ENCODE assay signal across 9 cellular contexts in genomic region chr14:97219356-97220017, GRCh38.
DNase-seq lines count a peak whose midpoint lies in the region; ATAC-seq and TF ChIP-seq lines count a peak whose summit lies in the region.
"Had no signal": no experiment of that assay in that cellular context is flagged by ENCODE, and none has a peak within 500 bp of the region (broad histone marks: within the 10 kb centered on the region; RNA-seq: fewer than 3 reads in every experiment).

No MANE protein-coding gene starts in this region.

- peak overlapping the region; percentile 80 for H3K9ac ChIP-seq in HUES64 (ENCODE audit: low read depth, low read length)

- no peak for DNase-seq in activated CD8-positive, alpha-beta memory T cell treated with anti-CD3 and anti-CD28 coated beads, Interleukin-2, amount 10 ng/mL, durations not matched to agents 7 days and 5 days
- DNase-seq in foreskin keratinocyte (no peak), ecto neural progenitor cell (ENCODE audit: low spot score) (no peak), NCI-H2081 treated with DMSO at 0.1 percent for 48 hours (lab: John Stamatoyannopoulos, UW) (no peak), GOT3 (lab: John Stamatoyannopoulos, UW) (no peak)

- peaks cover 25% of the 10 kb centered on the region for H3K27me3 ChIP-seq in HUES64 (ENCODE audit: insufficient read depth, low read length)
- peaks cover 67% of the 10 kb centered on the region for H3K27me3 ChIP-seq in foreskin keratinocyte

- 15% methylated on average over 32 of the region's 35 CpGs for WGBS in HUES64

- no peaks in the 10 kb centered on the region for H3K9me3 ChIP-seq in HUES64 (ENCODE audit: insufficient read depth, low read depth, low read length)

- H3K36me3 Mint-ChIP-seq in activated CD8-positive, alpha-beta memory T cell treated with anti-CD3 and anti-CD28 coated beads, Interleukin-2, amount 10 ng/mL, durations not matched to agents 7 days and 5 days, result peaks cover 1% of the 10 kb centered on the region

- H3K36me3 ChIP-seq in HUES64 (ENCODE audit: insufficient read depth, low read length), result no peaks in the 10 kb centered on the region

- H3K4me3 ChIP-seq in HUES64 (ENCODE audit: low read length) (peak overlapping the region; percentile 67), skin epidermis (peak overlapping the region; percentile 9 to 46 (median 18))

- H3K27ac ChIP-seq in HUES64 (ENCODE audit: low read depth, low read length) (peak overlapping the region; percentile 28; the same call in 1 of the 2 replicates), foreskin keratinocyte (no peak overlapping the region), skin epidermis (peak overlapping the region in 1 of 21 experiments; percentile 29)
- H3K27ac ChIP-seq: epithelial cell of prostate had no signal

- no peak overlapping the region for H3K27ac Mint-ChIP-seq in activated CD8-positive, alpha-beta memory T cell treated with anti-CD3 and anti-CD28 coated beads, Interleukin-2, amount 10 ng/mL, durations not matched to agents 7 days and 5 days

- no peak for TF ChIP-seq CTCF in foreskin keratinocyte (conservative IDR thresholded peaks at IDR 0.05)

- ATAC-seq in activated CD8-positive, alpha-beta memory T cell treated with anti-CD3 and anti-CD28 coated beads, Interleukin-2, amount 10 ng/mL, durations not matched to agents 7 days and 5 days, result peak; percentile 57
- ATAC-seq in foreskin keratinocyte (peak; percentile 29), GM18907 (IDR thresholded peaks at IDR 0.05; ENCODE audit: unreplicated experiment) (no peak)

- H3K4me1 ChIP-seq in HUES64 (ENCODE audit: insufficient read depth, low read length), result peaks cover 9% of the 10 kb centered on the region; the same call in 1 of the 2 replicates
- H3K4me1 ChIP-seq in foreskin keratinocyte, result no peaks in the 10 kb centered on the region

- H3K27me3 Mint-ChIP-seq in activated CD8-positive, alpha-beta memory T cell treated with anti-CD3 and anti-CD28 coated beads, Interleukin-2, amount 10 ng/mL, durations not matched to agents 7 days and 5 days, result peaks cover 57% of the 10 kb centered on the region

- CTCF ChIA-PET in activated CD8-positive, alpha-beta memory T cell treated with anti-CD3 and anti-CD28 coated beads, Interleukin-2, amount 10 ng/mL, durations not matched to agents 7 days and 5 days (lab: Charles Lee), result interaction anchor here (0.7 to 1.5 kb wide), 5 partner anchors 9 to 202 kb away, joined by 3 read pairs; no protein-coding TSS in a partner anchor

- H3K9me3 Mint-ChIP-seq in activated CD8-positive, alpha-beta memory T cell treated with anti-CD3 and anti-CD28 coated beads, Interleukin-2, amount 10 ng/mL, durations not matched to agents 7 days and 5 days (ENCODE audit: low read depth), result no peaks in the 10 kb centered on the region

- H3K4me3 Mint-ChIP-seq in activated CD8-positive, alpha-beta memory T cell treated with anti-CD3 and anti-CD28 coated beads, Interleukin-2, amount 10 ng/mL, durations not matched to agents 7 days and 5 days, result peak overlapping the region; percentile 65

- peaks cover 11% of the 10 kb centered on the region for H3K4me1 Mint-ChIP-seq in activated CD8-positive, alpha-beta memory T cell treated with anti-CD3 and anti-CD28 coated beads, Interleukin-2, amount 10 ng/mL, durations not matched to agents 7 days and 5 days
